8 cellular contexts compared by ENCODE assay signal in genomic region chr9:129890718-129891299, GRCh38. TPM values are rescaled to one million over a fixed set of nuclear protein-coding genes. Genes with fewer than 3 reads are reported as not detected.
DNase-seq lines count a peak whose midpoint lies in the region; ATAC-seq and TF ChIP-seq lines count a peak whose summit lies in the region.
"Not testable (repeated sequence)": the region's sequence is repeated elsewhere in the genome, so short reads cannot be mapped to it uniquely, and the experiment has no call there.

No MANE protein-coding gene starts in this region.

- not testable (repeated sequence) for H2BK5ac ChIP-seq in neuronal stem cell (ENCODE audit: low read length)

- WGBS in neuronal stem cell (ENCODE audit: extremely low coverage in 2 of 2, insufficient read length in 2 of 2, insufficient replicate concordance in 1 of 2), 2 donors = no CpG with 5 or more reads among the region's 14 CpGs
- WGBS in suprapubic skin = 79% methylated on average over 14 of the region's 14 CpGs

- DNase-seq in A673 (ENCODE audit: low spot score); H7; dorsolateral prefrontal cortex; neuronal stem cell (ENCODE audit: low spot score); suprapubic skin (ENCODE audit: low spot score in 2 of 2): not testable (repeated sequence)

- peak overlapping the region; percentile 81 for H3K4me3 Mint-ChIP-seq in T-helper 1 cell treated with Interleukin-12 subunit alpha and Interleukin-12 subunit beta and Interleukin-4 antibody, amounts not matched to agents 30 μg/mL and 1 μg/mL, for 36 hours
- H3K4me3 Mint-ChIP-seq in activated T-helper 17 cell treated with anti-CD3 and anti-CD28 coated beads, Interleukin-2, amount 50 U/mL, for 72 hours = peak overlapping the region; percentile 84

- not testable (repeated sequence) for H3K79me1 ChIP-seq in neuronal stem cell (ENCODE audit: low read depth, low read length)

- H3K36me3 ChIP-seq in A673 (ENCODE audit: insufficient read depth, low read length, poor library complexity, severe bottlenecking) (peaks cover 61% of the 10 kb centered on the region), iPS-20b (ENCODE audit: insufficient read depth, low read depth, low read length) (peaks cover 15% of the 10 kb centered on the region), neuronal stem cell (replicated peaks in 1 of 2; ENCODE audit: control insufficient read depth in 2 of 2, insufficient read depth in 2 of 2, low read length in 2 of 2) (peaks cover 11 to 44% of the 10 kb centered on the region in 2 donors), suprapubic skin (peaks cover 30% of the 10 kb centered on the region)
- H3K36me3 ChIP-seq in H7 (replicated peaks; ENCODE audit: control insufficient read depth, insufficient read depth, low read length) = not testable (repeated sequence)

- intact Hi-C loops in A673 (cut with micrococcal nuclease; ENCODE audit: unreplicated experiment); dorsolateral prefrontal cortex (cut with DNase I): not testable (repeated sequence)

- H3K27ac Mint-ChIP-seq in T-helper 1 cell treated with Interleukin-12 subunit alpha and Interleukin-12 subunit beta and Interleukin-4 antibody, amounts not matched to agents 30 μg/mL and 1 μg/mL, for 36 hours = peak overlapping the region; percentile 97
- H3K27ac Mint-ChIP-seq in activated T-helper 17 cell treated with anti-CD3 and anti-CD28 coated beads, Interleukin-2, amount 50 U/mL, for 72 hours = peak overlapping the region; percentile 99

- H3K18ac ChIP-seq in neuronal stem cell (ENCODE audit: low read length) = not testable (repeated sequence)

- not testable (repeated sequence) for H2BK120ac ChIP-seq in neuronal stem cell (ENCODE audit: low read depth, low read length)

- H3K9ac ChIP-seq in iPS-20b (ENCODE audit: low read depth, low read length) = peak overlapping the region; percentile 72; the same call in 1 of the 2 replicates
- not testable (repeated sequence) for H3K9ac ChIP-seq in neuronal stem cell (ENCODE audit: low read depth, low read length, poor library complexity)

- H2AK5ac ChIP-seq in neuronal stem cell (ENCODE audit: low read depth, low read length) = not testable (repeated sequence)

- H3K27me3 Mint-ChIP-seq in T-helper 1 cell treated with Interleukin-12 subunit alpha and Interleukin-12 subunit beta and Interleukin-4 antibody, amounts not matched to agents 30 μg/mL and 1 μg/mL, for 36 hours (ENCODE audit: low read depth); activated T-helper 17 cell treated with anti-CD3 and anti-CD28 coated beads, Interleukin-2, amount 50 U/mL, for 72 hours: not testable (repeated sequence)

- not testable (repeated sequence) for H4K8ac ChIP-seq in neuronal stem cell (ENCODE audit: low read depth, low read length)

- H3K4me1 ChIP-seq in A673 (ENCODE audit: insufficient read depth, low read length, poor library complexity, severe bottlenecking) = peaks cover 60% of the 10 kb centered on the region
- not testable (repeated sequence) for H3K4me1 ChIP-seq in iPS-20b (ENCODE audit: insufficient read depth, low read length)
- peaks cover 6 to 11% of the 10 kb centered on the region in 2 donors for H3K4me1 ChIP-seq in neuronal stem cell (ENCODE audit: control insufficient read depth in 2 of 2, insufficient read depth in 1 of 2, low read depth in 1 of 2, low read length in 2 of 2)
- peaks cover 18% of the 10 kb centered on the region for H3K4me1 ChIP-seq in suprapubic skin

- CTCF ChIA-PET in A673 (lab: Charles Lee) = not testable (repeated sequence)

- peaks cover 47% of the 10 kb centered on the region for H3K36me3 Mint-ChIP-seq in T-helper 1 cell treated with Interleukin-12 subunit alpha and Interleukin-12 subunit beta and Interleukin-4 antibody, amounts not matched to agents 30 μg/mL and 1 μg/mL, for 36 hours (ENCODE audit: low read depth)
- peaks cover 98% of the 10 kb centered on the region for H3K36me3 Mint-ChIP-seq in activated T-helper 17 cell treated with anti-CD3 and anti-CD28 coated beads, Interleukin-2, amount 50 U/mL, for 72 hours (ENCODE audit: low read depth)

- H3K9me3 Mint-ChIP-seq in T-helper 1 cell treated with Interleukin-12 subunit alpha and Interleukin-12 subunit beta and Interleukin-4 antibody, amounts not matched to agents 30 μg/mL and 1 μg/mL, for 36 hours; activated T-helper 17 cell treated with anti-CD3 and anti-CD28 coated beads, Interleukin-2, amount 50 U/mL, for 72 hours: not testable (repeated sequence)

- H4K91ac ChIP-seq in neuronal stem cell (ENCODE audit: low read depth, low read length, poor library complexity) = not testable (repeated sequence)

- not testable (repeated sequence) for BruUV-seq in A673 (replicated peaks; lab: Mats Ljungman, UMichigan)

- H3K27ac ChIP-seq in A673 (ENCODE audit: low read depth, low read length, poor library complexity, severe bottlenecking) (peak overlapping the region; percentile 70), dorsolateral prefrontal cortex (peak overlapping the region in 52 of 59 donors; percentile 4 to 92 (median 71)), neuronal stem cell (replicated peaks; ENCODE audit: low read length) (peak overlapping the region; percentile 19)
- not testable (repeated sequence) for H3K27ac ChIP-seq in iPS-20b (ENCODE audit: low read length); suprapubic skin

- not testable (repeated sequence) for H2AFZ ChIP-seq in neuronal stem cell (ENCODE audit: low read length)

- not testable (repeated sequence) for TF ChIP-seq POLR2A in suprapubic skin (IDR thresholded peaks at IDR 0.05)

- H3K9me3 ChIP-seq in A673 (ENCODE audit: low read depth, low read length, poor library complexity, severe bottlenecking); iPS-20b (ENCODE audit: insufficient read depth, low read depth, low read length); neuronal stem cell (replicated peaks in 1 of 2; ENCODE audit: control insufficient read depth in 2 of 2, insufficient read depth in 1 of 2, low read depth in 1 of 2, low read length in 2 of 2); suprapubic skin: not testable (repeated sequence)

- not testable (repeated sequence) for H3K4me3 ChIP-seq in A673 (ENCODE audit: low read depth, low read length, poor library complexity, severe bottlenecking); neuronal stem cell (ENCODE audit: low read length in 2 of 2)
- peak overlapping the region; percentile 38; the same call in 1 of the 2 replicates for H3K4me3 ChIP-seq in H7 (ENCODE audit: insufficient read depth, low read depth, low read length)
- peak overlapping the region in 10 of 59 donors; percentile 3 to 35 (median 16) for H3K4me3 ChIP-seq in dorsolateral prefrontal cortex
- peak overlapping the region; percentile 52; the same call in 1 of the 2 replicates for H3K4me3 ChIP-seq in iPS-20b (ENCODE audit: low read length)
- peak overlapping the region; percentile 28 for H3K4me3 ChIP-seq in suprapubic skin

- H3K4ac ChIP-seq in neuronal stem cell (ENCODE audit: low read length) = not testable (repeated sequence)

- not testable (repeated sequence) for H2BK15ac ChIP-seq in neuronal stem cell (ENCODE audit: low read length)

- not testable (repeated sequence) for TF ChIP-seq EP300 in suprapubic skin (IDR thresholded peaks at IDR 0.05)

- not testable (repeated sequence) for TF ChIP-seq CTCF in A673 (conservative IDR thresholded peaks at IDR 0.05; ENCODE audit: low read depth, low read length); dorsolateral prefrontal cortex (IDR thresholded peaks at IDR 0.05 in 54 of 56, conservative IDR thresholded peaks at IDR 0.05 in 2 of 56; ENCODE audit: low read depth in 1 of 56, partially characterized antibody in 56 of 56); suprapubic skin (IDR thresholded peaks at IDR 0.05)

- not testable (repeated sequence) for H3K23ac ChIP-seq in neuronal stem cell (ENCODE audit: low read depth, low read length, poor library complexity)

- not testable (repeated sequence) for H3K27me3 ChIP-seq in A673 (replicated peaks; ENCODE audit: insufficient read depth, low read depth, low read length, poor library complexity); H7 (ENCODE audit: control insufficient read depth, insufficient read depth, low read length); dorsolateral prefrontal cortex; iPS-20b (ENCODE audit: insufficient read depth, low read length); neuronal stem cell (ENCODE audit: control insufficient read depth in 3 of 3, insufficient read depth in 3 of 3, low read depth in 1 of 3, low read length in 3 of 3); suprapubic skin

- H3K4me2 ChIP-seq in neuronal stem cell (ENCODE audit: insufficient read depth, low read length, poor library complexity, severe bottlenecking) = peak overlapping the region; percentile 23

- H3K4me1 Mint-ChIP-seq in T-helper 1 cell treated with Interleukin-12 subunit alpha and Interleukin-12 subunit beta and Interleukin-4 antibody, amounts not matched to agents 30 μg/mL and 1 μg/mL, for 36 hours (ENCODE audit: low read depth) = peaks cover 69% of the 10 kb centered on the region
- H3K4me1 Mint-ChIP-seq in activated T-helper 17 cell treated with anti-CD3 and anti-CD28 coated beads, Interleukin-2, amount 50 U/mL, for 72 hours = peaks cover 67% of the 10 kb centered on the region

- POLR2A ChIA-PET in A673 (lab: Charles Lee; ENCODE audit: low non-redundant PET) = not testable (repeated sequence)

- not testable (repeated sequence) for H2BK12ac ChIP-seq in neuronal stem cell (ENCODE audit: low read length)

- H3K14ac ChIP-seq in neuronal stem cell (ENCODE audit: low read length) = not testable (repeated sequence)

- ATAC-seq in activated T-helper 17 cell treated with anti-CD3 and anti-CD28 coated beads, Interleukin-2, amount 50 U/mL, for 72 hours (replicated peaks) = peak; percentile 2

RNA-seq across cellular contexts. Expression of gene USP20, which starts 55.6 kb away (rescaled TPM):
- 17.1 and 21.0 TPM in 2 replicates for total RNA-seq in A673 (2021)
- 15.8 and 16.3 TPM in 2 replicates for total RNA-seq in H7 (2014; rRNA removed; shearing (Covaris generic))
- 10 to 100 TPM; 50.1 to 52.5 TPM for total RNA-seq in activated T-helper 17 cell treated with anti-CD3 and anti-CD28 coated beads, Interleukin-2, amount 50 U/mL, for 72 hours
- total RNA-seq in dorsolateral prefrontal cortex = 10 to 100 TPM; 44.3 to 74.1 (median 56.9) TPM
- 11.8 TPM for polyA plus RNA-seq in neuronal stem cell (2013, experiment 1 of 2)
- 10.9 TPM for polyA plus RNA-seq in neuronal stem cell (2013, experiment 2 of 2)
- total RNA-seq in suprapubic skin = 10 to 100 TPM; 22.6 to 51.4 (median 34.4) TPM

RNA-seq across cellular contexts. Expression of gene C9orf78, which starts 55.7 kb away (rescaled TPM):
- total RNA-seq in A673 (2021) (52.6 and 60.4 TPM in 2 replicates), dorsolateral prefrontal cortex (10 to 100 TPM; 33.2 to 64.4 (median 43.1) TPM), suprapubic skin (10 to 100 TPM; 32.7 to 71.9 (median 43.7) TPM)
- total RNA-seq in H7 (2014; rRNA removed; shearing (Covaris generic)) = 39.7 and 47.0 TPM in 2 replicates
- 10 to 100 TPM; 23.4 to 73.3 TPM for total RNA-seq in activated T-helper 17 cell treated with anti-CD3 and anti-CD28 coated beads, Interleukin-2, amount 50 U/mL, for 72 hours
- 37.6 TPM for polyA plus RNA-seq in neuronal stem cell (2013, experiment 1 of 2)
- 36.0 TPM for polyA plus RNA-seq in neuronal stem cell (2013, experiment 2 of 2)
